17 cellular contexts compared by ENCODE assay signal in the genomic region with DNA sequence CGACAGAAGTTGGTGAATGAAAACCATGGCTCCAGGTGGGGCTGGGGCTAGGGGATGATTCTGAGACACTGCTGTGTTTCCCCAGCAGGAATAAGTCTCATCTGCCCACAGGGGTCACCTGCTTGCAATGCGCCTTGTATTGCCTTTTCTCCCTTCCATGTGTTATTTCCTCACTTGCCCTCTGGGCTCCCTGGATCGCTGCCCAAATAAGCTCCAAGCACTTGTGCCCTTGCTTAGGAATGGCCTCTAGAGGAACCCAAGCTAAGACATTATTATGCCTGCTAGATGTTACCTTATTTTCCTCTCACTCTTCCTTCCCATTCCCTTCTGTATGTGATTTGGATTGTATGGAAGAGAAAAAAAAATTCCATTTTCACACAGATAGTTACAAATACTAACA. TPM values are rescaled to one million over a fixed set of nuclear protein-coding genes. Genes with fewer than 3 reads are reported as not detected.
DNase-seq lines count a peak whose midpoint lies in the region; ATAC-seq and TF ChIP-seq lines count a peak whose summit lies in the region.
"Had no signal": no experiment of that assay in that cellular context is flagged by ENCODE, and none has a peak within 500 bp of the region (broad histone marks: within the 10 kb centered on the region; RNA-seq: fewer than 3 reads in every experiment).

No MANE protein-coding gene starts in this region.

- H3K27me3 ChIP-seq in breast epithelium: peaks cover 0 to 4% of the 10 kb centered on the region in 2 donors
- H3K27me3 ChIP-seq in Loucy (ENCODE audit: insufficient read depth, low read length, poor library complexity, severe bottlenecking): no peaks in the 10 kb centered on the region
- H3K27me3 ChIP-seq in thyroid gland: no peaks in the 10 kb centered on the region

- H3K4me1 ChIP-seq in breast epithelium (no peaks in the 10 kb centered on the region), Loucy (ENCODE audit: insufficient read depth, low read length, poor library complexity, severe bottlenecking) (peaks cover 94% of the 10 kb centered on the region), thyroid gland (no peaks in the 10 kb centered on the region)
- H3K4me1 ChIP-seq: A549 had no signal

- no peak for ATAC-seq in HG03139 (IDR thresholded peaks at IDR 0.05; ENCODE audit: unreplicated experiment)
- ATAC-seq: A549 had no signal

- H3K9me3 Mint-ChIP-seq in MCF 10A (ENCODE audit: unreplicated experiment): no peaks in the 10 kb centered on the region

- intact Hi-C loops in MCF 10A (cut with micrococcal nuclease) (no loop called here), breast epithelium (cut with DNase I; ENCODE audit: low total_unique reads) (no loop called here), thyroid gland (cut with DNase I) (no loop called here)

- TF ChIP-seq CTCF in MCF 10A (IDR thresholded peaks at IDR 0.05; ENCODE audit: unreplicated experiment): no peak
- no peak for TF ChIP-seq CTCF in breast epithelium (IDR thresholded peaks at IDR 0.05)
- TF ChIP-seq CTCF in Loucy (conservative IDR thresholded peaks at IDR 0.05; ENCODE audit: low read length): no peak
- TF ChIP-seq CTCF in thyroid gland (IDR thresholded peaks at IDR 0.05): no peak

- H3F3A ChIP-seq in Loucy (ENCODE audit: low read depth): peaks cover 26% of the 10 kb centered on the region

- no peak overlapping the region for H3K27ac Mint-ChIP-seq in MCF 10A (ENCODE audit: low read depth, unreplicated experiment)
- H3K27ac Mint-ChIP-seq: CD14-positive monocyte had no signal

- H3K4me3 ChIP-seq in breast epithelium (no peak overlapping the region), Loucy (ENCODE audit: low read length, poor library complexity, severe bottlenecking) (peak overlapping the region; percentile 56), thyroid gland (replicated peaks in 1 of 3) (no peak overlapping the region)
- H3K4me3 ChIP-seq: A549, GM23248 had no signal

- peak; percentile 73 for DNase-seq in MCF 10A (ENCODE audit: unreplicated experiment)
- no peak for DNase-seq in breast epithelium (ENCODE audit: low spot score in 2 of 2)
- DNase-seq in cerebellar cortex (ENCODE audit: low spot score): peak; percentile 31
- DNase-seq in thyroid gland: peak; percentile 23 to 51
- DNase-seq in SK-N-DZ (ENCODE audit: low spot score): no peak
- DNase-seq in activated gamma-delta T cell treated with Interleukin-2 at 50 U/mL for 16 hours: no peak
- DNase-seq: DMS153, GM23248, HCEC 1CT, NCI-H187 treated with DMSO at 0.1 percent for 48 hours, NCI-H510A, SHP77 treated with DMSO at 0.1 percent for 48 hours had no signal

- no peak for TF ChIP-seq POLR2A in breast epithelium (IDR thresholded peaks at IDR 0.05)
- TF ChIP-seq POLR2A in thyroid gland (IDR thresholded peaks at IDR 0.05): no peak

- peaks cover 11% of the 10 kb centered on the region for H3K27me3 Mint-ChIP-seq in MCF 10A (ENCODE audit: insufficient read depth, unreplicated experiment)

- peaks cover 10% of the 10 kb centered on the region for H3K4me1 Mint-ChIP-seq in MCF 10A (ENCODE audit: insufficient read depth, unreplicated experiment)
- H3K4me1 Mint-ChIP-seq: CD14-positive monocyte had no signal

- WGBS in thyroid gland, 2 donors: 33 to 56% methylated on average over 3 of the region's 3 CpGs

- no peaks in the 10 kb centered on the region for H3K9me2 ChIP-seq in Loucy (replicated peaks; ENCODE audit: low read depth, low read length)

- no peaks in the 10 kb centered on the region for H3K36me3 ChIP-seq in breast epithelium
- H3K36me3 ChIP-seq in Loucy (ENCODE audit: insufficient read depth, low read length): no peaks in the 10 kb centered on the region
- H3K36me3 ChIP-seq in thyroid gland: no peaks in the 10 kb centered on the region

- POLR2A ChIA-PET in MCF 10A (lab: Yijun Ruan, JAX): interaction anchor here (0.6 to 0.8 kb wide), 2 partner anchors 74 to 75 kb away, joined by 3 to 4 read pairs; no protein-coding TSS in a partner anchor

- H3K27ac ChIP-seq in breast epithelium (no peak overlapping the region), thyroid gland (no peak overlapping the region)
- H3K27ac ChIP-seq: A549, GM23248 had no signal

- BruUV-seq in MCF 10A (replicated peaks; lab: Mats Ljungman, UMichigan): no TSS peak

- H3K9ac ChIP-seq in Loucy (ENCODE audit: low read depth, low read length, poor library complexity, severe bottlenecking): peak overlapping the region; percentile 77
- H3K9ac ChIP-seq: GM23248 had no signal

- no peaks in the 10 kb centered on the region for H3K36me3 Mint-ChIP-seq in MCF 10A (ENCODE audit: insufficient read depth, unreplicated experiment)
- H3K36me3 Mint-ChIP-seq: CD14-positive monocyte had no signal

- H3K9me3 ChIP-seq in breast epithelium: no peaks in the 10 kb centered on the region
- H3K9me3 ChIP-seq in Loucy (ENCODE audit: insufficient read depth, low read depth, low read length): no peaks in the 10 kb centered on the region
- H3K9me3 ChIP-seq in thyroid gland: no peaks in the 10 kb centered on the region
- H3K9me3 ChIP-seq: A549 had no signal

- no peak overlapping the region for H2AFZ ChIP-seq in Loucy (ENCODE audit: low read length)
- H2AFZ ChIP-seq: GM23248 had no signal

- H3K4me2 ChIP-seq in Loucy (ENCODE audit: low read depth, low read length, poor library complexity, severe bottlenecking): peak overlapping the region; percentile 76
- H3K4me2 ChIP-seq: A549 had no signal

- H3K79me2 ChIP-seq in Loucy (ENCODE audit: insufficient read depth, low read length): no peaks in the 10 kb centered on the region

- CTCF ChIA-PET in MCF 10A (lab: Yijun Ruan, JAX): interaction anchor here (0.5 to 3.7 kb wide), 3 partner anchors 9 to 1466 kb away, joined by 3 to 16 read pairs (median 8); no protein-coding TSS in a partner anchor

- H4K20me1 ChIP-seq in Loucy (ENCODE audit: insufficient read depth, low read length, poor library complexity, severe bottlenecking): no peaks in the 10 kb centered on the region

- H3K4me3 Mint-ChIP-seq in MCF 10A (ENCODE audit: unreplicated experiment): no peak overlapping the region
- H3K4me3 Mint-ChIP-seq: CD14-positive monocyte had no signal

RNA-seq across cellular contexts. Expression of a gene that starts 24.8 kb away (rescaled TPM):
- 0.86 and 1.3 TPM in 2 replicates for total RNA-seq in MCF 10A (2022)
- total RNA-seq in breast epithelium: not detected
- total RNA-seq in thyroid gland: 1 to 10 TPM in 1 of 4 donors, under 1 TPM in 1, not detected in 2; 0.54 to 2.7 TPM
- 1.8 and 5.7 TPM in 2 replicates for polyA plus RNA-seq in SK-N-DZ (2014; cell fraction: cytosol; rRNA removed)
- polyA plus RNA-seq in SK-N-DZ (2014; cell fraction: nucleus; rRNA removed): 0.98 and 2.2 TPM in 2 replicates
- total RNA-seq: T-helper 1 cell treated with Interleukin-12 subunit alpha and Interleukin-12 subunit beta and Interleukin-4 antibody, amounts not matched to agents 30 ng/mL and 1 ng/mL, for 36 hours had no signal
- polyA plus RNA-seq: A549, CD14-positive monocyte had no signal

Comparison
In these comparisons a context has a peak if more than half of its experiments do, and no peak if none do; other contexts are left out.
1. DNase-seq: peak in MCF 10A (single experiment), cerebellar cortex (single experiment) and thyroid gland (2 of 2); none in breast epithelium (0 of 2), SK-N-DZ (single experiment) and activated gamma-delta T cell treated with Interleukin-2 at 50 U/mL for 16 hours (single experiment).